In genomic region chr2:138324068-138324771, GRCh38 we compare ENCODE assay signal across 30 cellular contexts.
DNase-seq lines count a peak whose midpoint lies in the region; ATAC-seq, FAIRE-seq and TF ChIP-seq lines count a peak whose summit lies in the region.
"Had no signal": no experiment of that assay in that cellular context is flagged by ENCODE, and none has a peak within 500 bp of the region (broad histone marks: within the 10 kb centered on the region; RNA-seq: fewer than 3 reads in every experiment).

No MANE protein-coding gene starts in this region.

- H3K79me2 ChIP-seq in HCT116 (ENCODE audit: insufficient read depth, low read length) = no peaks in the 10 kb centered on the region
- no peaks in the 10 kb centered on the region for H3K79me2 ChIP-seq in HepG2 (ENCODE audit: insufficient read depth, low read length)

- no peaks in the 10 kb centered on the region for H3K9me2 ChIP-seq in HCT116 (ENCODE audit: insufficient read depth)

- CTCF ChIA-PET in HCT116 (lab: Charles Lee) (no interaction called here), WTC11 (lab: Charles Lee) (no interaction called here), HepG2 (lab: Yijun Ruan, JAX; ENCODE audit: low intra/inter-chr PET ratio, low total read pairs) (no interaction called here)

- no peak for DNase-seq in HCT116 (ENCODE audit: low read depth, low spot score)
- DNase-seq in WTC11 (ENCODE audit: low spot score) = no peak
- peak; percentile 7 for DNase-seq in HepG2 (ENCODE audit: low spot score)
- no peak for DNase-seq in activated CD4-positive, alpha-beta T cell treated with anti-CD3 and anti-CD28 coated beads, Interleukin-2, amount 50 U/mL, for 48 hours
- no peak for DNase-seq in NCI-H748 (lab: John Stamatoyannopoulos, UW; ENCODE audit: unreplicated experiment)
- DNase-seq in activated CD4-positive, alpha-beta T cell treated with anti-CD3 and anti-CD28 coated beads for 1 hour = no peak
- DNase-seq: activated CD8-positive, alpha-beta T cell treated with anti-CD3 and anti-CD28 coated beads for 36 hours; activated effector memory CD4-positive, alpha-beta T cell treated with anti-CD3 and anti-CD28 coated beads, Interleukin-2, amount 50 U/mL, for 16 hours; activated naive CD8-positive, alpha-beta T cell treated with anti-CD3 and anti-CD28 coated beads, Interleukin-2, amount 50 U/mL, for 24 hours; cerebellar nuclear complex; dorsolateral prefrontal cortex; heart right ventricle; immature natural killer cell; left lung; MG63; naive thymus-derived CD8-positive, alpha-beta T cell; NCI-H1417; NCI-H510A; stimulated activated CD4-positive, alpha-beta T cell treated with anti-CD3 and anti-CD28 coated beads, Interleukin-2, amount 100 ng/mL, for 24 hours had no signal

- H3K4me3 ChIP-seq in HCT116 (replicated peaks in 1 of 2; ENCODE audit: low read depth in 1 of 2, low read length in 2 of 2) (no peak overlapping the region), HepG2 (replicated peaks in 1 of 3; ENCODE audit: insufficient read depth in 1 of 3, low read depth in 2 of 3, low read length in 3 of 3) (no peak overlapping the region)
- H3K4me3 ChIP-seq: dorsolateral prefrontal cortex, HAP-1, heart right ventricle, left lung, MG63, skin epidermis, suprapubic skin had no signal

- no peaks in the 10 kb centered on the region for H4K20me1 ChIP-seq in HCT116 (ENCODE audit: insufficient read depth)
- no peaks in the 10 kb centered on the region for H4K20me1 ChIP-seq in HepG2 (ENCODE audit: insufficient read depth, low read length)

- no peaks in the 10 kb centered on the region for H3K4me1 ChIP-seq in HCT116 (ENCODE audit: control insufficient read depth in 1 of 2, insufficient read depth in 2 of 2, low read length in 2 of 2)
- H3K4me1 ChIP-seq in HepG2 (ENCODE audit: insufficient read depth, low read length) = peaks cover 6% of the 10 kb centered on the region
- H3K4me1 ChIP-seq: heart right ventricle, suprapubic skin had no signal

- POLR2A ChIA-PET in HCT116 (lab: Charles Lee) (no interaction called here), WTC11 (lab: Charles Lee) (no interaction called here), HepG2 (lab: Yijun Ruan, JAX) (no interaction called here)

- TF ChIP-seq EP300 in HepG2 (IDR thresholded peaks at IDR 0.05; ENCODE audit: low read depth in 2 of 2, low read length in 2 of 2) (no peak), HepG2 (CRISPR knock-in tag; IDR thresholded peaks at IDR 0.05; ENCODE audit: borderline replicate concordance) (no peak)

- TF ChIP-seq RAD21 in HCT116 (IDR thresholded peaks at IDR 0.05; ENCODE audit: low read depth) (peak; percentile 32; the same call in 1 of the 2 replicates), HepG2 (CRISPR knock-in tag; IDR thresholded peaks at IDR 0.05) (no peak)

- no peak overlapping the region for H3K27ac Mint-ChIP-seq in WTC11
- H3K27ac Mint-ChIP-seq in activated T-helper 17 cell treated with anti-CD3 and anti-CD28 coated beads, Interleukin-2, amount 50 U/mL, for 72 hours = no peak overlapping the region
- H3K27ac Mint-ChIP-seq: activated CD8-positive, alpha-beta T cell treated with anti-CD3 and anti-CD28 coated beads for 36 hours; activated naive CD8-positive, alpha-beta T cell treated with anti-CD3 and anti-CD28 coated beads, Interleukin-2, amount 50 U/mL, for 24 hours; CD14-positive monocyte; immature natural killer cell; mesothelial cell of epicardium; naive thymus-derived CD8-positive, alpha-beta T cell had no signal

- peak; percentile 15; the same call in 1 of the 2 replicates for TF ChIP-seq CTCF in C4-2B (conservative IDR thresholded peaks at IDR 0.05)
- peak in 1 of 3 experiments; percentile 21; a peak in 1 of 6 replicates for TF ChIP-seq CTCF in HCT116 (IDR thresholded peaks at IDR 0.05 in 2 of 3, conservative IDR thresholded peaks at IDR 0.05 in 1 of 3; ENCODE audit: borderline replicate concordance in 1 of 3, insufficient read depth in 1 of 3, low read depth in 2 of 3, low read length in 2 of 3)
- no peak for TF ChIP-seq CTCF in WTC11 (IDR thresholded peaks at IDR 0.05)
- 0 out of 2 replicates have a peak, but pooled peaks have one; percentile 21 for TF ChIP-seq CTCF in HepG2 (CRISPR knock-in tag; IDR thresholded peaks at IDR 0.05)

- WGBS in HepG2 (ENCODE audit: low lambda C conversion rate) = 56% methylated on average over 3 of the region's 3 CpGs

- peaks cover 14% of the 10 kb centered on the region for H3K4me1 Mint-ChIP-seq in WTC11
- no peaks in the 10 kb centered on the region for H3K4me1 Mint-ChIP-seq in activated T-helper 17 cell treated with anti-CD3 and anti-CD28 coated beads, Interleukin-2, amount 50 U/mL, for 72 hours
- H3K4me1 Mint-ChIP-seq: activated naive CD8-positive, alpha-beta T cell treated with anti-CD3 and anti-CD28 coated beads, Interleukin-2, amount 50 U/mL, for 24 hours; CD14-positive monocyte; immature natural killer cell; naive thymus-derived CD8-positive, alpha-beta T cell had no signal

- H3K9me3 ChIP-seq in HCT116 (ENCODE audit: control insufficient read depth in 1 of 2, insufficient read depth in 1 of 2, low read depth in 1 of 2, low read length in 2 of 2) (no peaks in the 10 kb centered on the region), HepG2 (ENCODE audit: low read length) (no peaks in the 10 kb centered on the region)
- H3K9me3 ChIP-seq: HAP-1, left lung, MG63, suprapubic skin had no signal

- H3K4me2 ChIP-seq in HCT116 (ENCODE audit: low read length) (no peak overlapping the region), HepG2 (ENCODE audit: low read depth, low read length) (no peak overlapping the region)

- TF ChIP-seq POLR2A in HCT116 (IDR thresholded peaks at IDR 0.05; ENCODE audit: borderline replicate concordance, extremely low read depth, insufficient read depth, insufficient read length) = no peak
- no peak for TF ChIP-seq POLR2A in HepG2 (IDR thresholded peaks at IDR 0.05; ENCODE audit: insufficient read depth in 1 of 2, low read depth in 2 of 2, low read length in 2 of 2)

- no peaks in the 10 kb centered on the region for H3K36me3 Mint-ChIP-seq in WTC11
- H3K36me3 Mint-ChIP-seq in activated T-helper 17 cell treated with anti-CD3 and anti-CD28 coated beads, Interleukin-2, amount 50 U/mL, for 72 hours (ENCODE audit: low read depth) = no peaks in the 10 kb centered on the region
- H3K36me3 Mint-ChIP-seq: CD14-positive monocyte; immature natural killer cell; mesothelial cell of epicardium; naive thymus-derived CD8-positive, alpha-beta T cell had no signal

- peak; percentile 57; the same call in 1 of the 2 replicates for ATAC-seq in HCT116
- ATAC-seq in WTC11 = peak; percentile 85
- ATAC-seq in HepG2 = peak; percentile 83
- no peak for ATAC-seq in activated T-helper 17 cell treated with anti-CD3 and anti-CD28 coated beads, Interleukin-2, amount 50 U/mL, for 72 hours (replicated peaks)
- ATAC-seq: activated CD8-positive, alpha-beta T cell treated with anti-CD3 and anti-CD28 coated beads for 36 hours; activated naive CD8-positive, alpha-beta T cell treated with anti-CD3 and anti-CD28 coated beads, Interleukin-2, amount 50 U/mL, for 24 hours; heart right ventricle; left lung; naive thymus-derived CD8-positive, alpha-beta T cell had no signal

- no TSS peak for BruUV-seq in HCT116 (replicated peaks; lab: Mats Ljungman, UMichigan)
- no TSS peak for BruUV-seq in HepG2 (replicated peaks; lab: Mats Ljungman, UMichigan)

- H3K4me3 Mint-ChIP-seq in WTC11 = no peak overlapping the region
- H3K4me3 Mint-ChIP-seq in activated T-helper 17 cell treated with anti-CD3 and anti-CD28 coated beads, Interleukin-2, amount 50 U/mL, for 72 hours = no peak overlapping the region
- H3K4me3 Mint-ChIP-seq: activated CD8-positive, alpha-beta T cell treated with anti-CD3 and anti-CD28 coated beads for 36 hours; activated naive CD8-positive, alpha-beta T cell treated with anti-CD3 and anti-CD28 coated beads, Interleukin-2, amount 50 U/mL, for 24 hours; CD14-positive monocyte; IgD-negative memory B cell; immature natural killer cell; mesothelial cell of epicardium; naive thymus-derived CD8-positive, alpha-beta T cell had no signal

- no peaks in the 10 kb centered on the region for H3K9me3 Mint-ChIP-seq in WTC11
- H3K9me3 Mint-ChIP-seq in activated T-helper 17 cell treated with anti-CD3 and anti-CD28 coated beads, Interleukin-2, amount 50 U/mL, for 72 hours = no peaks in the 10 kb centered on the region
- H3K9me3 Mint-ChIP-seq: activated CD8-positive, alpha-beta T cell treated with anti-CD3 and anti-CD28 coated beads for 36 hours; IgD-negative memory B cell had no signal

- intact Hi-C loops in HCT116 (cut with micrococcal nuclease) = no loop called here
- intact Hi-C loops in HepG2 (cut with micrococcal nuclease; ENCODE audit: unreplicated experiment) = no loop called here

- no peak for FAIRE-seq in HepG2 (lab: Jason Lieb, UNC)
- FAIRE-seq: D721Med, RCC 7860, urothelium cell line had no signal

- H3K27me3 ChIP-seq in HCT116 (ENCODE audit: insufficient read depth, low read length) (no peaks in the 10 kb centered on the region), HepG2 (ENCODE audit: control insufficient read depth in 1 of 2, insufficient read depth in 2 of 2, low read length in 2 of 2) (no peaks in the 10 kb centered on the region; a peak in 1 of 5 replicates)
- H3K27me3 ChIP-seq: dorsolateral prefrontal cortex, heart right ventricle, left lung, MG63, suprapubic skin had no signal

- RAD21 ChIA-PET in HCT116 (lab: Charles Lee; ENCODE audit: low non-redundant PET in 1 of 2, low total read pairs in 2 of 2, uncharacterized antibody in 2 of 2, unreplicated experiment in 2 of 2) = no interaction called here

- H2AFZ ChIP-seq in HCT116 (ENCODE audit: low read depth, low read length, poor library complexity, severe bottlenecking) = no peak overlapping the region
- H2AFZ ChIP-seq in HepG2 (ENCODE audit: low read length) = no peak overlapping the region

- no peaks in the 10 kb centered on the region for H3K27me3 Mint-ChIP-seq in WTC11 (ENCODE audit: low read depth)
- no peaks in the 10 kb centered on the region for H3K27me3 Mint-ChIP-seq in activated T-helper 17 cell treated with anti-CD3 and anti-CD28 coated beads, Interleukin-2, amount 50 U/mL, for 72 hours
- H3K27me3 Mint-ChIP-seq: activated CD8-positive, alpha-beta T cell treated with anti-CD3 and anti-CD28 coated beads for 36 hours; IgD-negative memory B cell had no signal

- H3K36me3 ChIP-seq in HCT116 (ENCODE audit: control insufficient read depth in 1 of 2, insufficient read depth in 2 of 2, low read length in 2 of 2) = no peaks in the 10 kb centered on the region
- H3K36me3 ChIP-seq in HepG2 (replicated peaks in 1 of 2; ENCODE audit: control insufficient read depth in 1 of 2, insufficient read depth in 2 of 2, low read length in 2 of 2) = no peaks in the 10 kb centered on the region
- H3K36me3 ChIP-seq: HAP-1, heart right ventricle, left lung, MG63, suprapubic skin had no signal

- no peak overlapping the region for H3K9ac ChIP-seq in HCT116 (ENCODE audit: low read length)
- no peak overlapping the region for H3K9ac ChIP-seq in HepG2 (ENCODE audit: insufficient read depth, low read depth, low read length)

- H3K27ac ChIP-seq in C4-2B (no peak overlapping the region), HCT116 (ENCODE audit: low read depth, low read length) (no peak overlapping the region), HepG2 (ENCODE audit: extremely low read length, insufficient read depth, low read length) (no peak overlapping the region)
- H3K27ac ChIP-seq: dorsolateral prefrontal cortex, heart right ventricle, left lung, skin epidermis, suprapubic skin had no signal

- in situ Hi-C loops in HepG2 (cut with HindIII; ENCODE audit: extremely low pct_ligation_motif_present, low pct_unique_long_range_greater_than_20kb) = no loop called here
